In the genomic region with DNA sequence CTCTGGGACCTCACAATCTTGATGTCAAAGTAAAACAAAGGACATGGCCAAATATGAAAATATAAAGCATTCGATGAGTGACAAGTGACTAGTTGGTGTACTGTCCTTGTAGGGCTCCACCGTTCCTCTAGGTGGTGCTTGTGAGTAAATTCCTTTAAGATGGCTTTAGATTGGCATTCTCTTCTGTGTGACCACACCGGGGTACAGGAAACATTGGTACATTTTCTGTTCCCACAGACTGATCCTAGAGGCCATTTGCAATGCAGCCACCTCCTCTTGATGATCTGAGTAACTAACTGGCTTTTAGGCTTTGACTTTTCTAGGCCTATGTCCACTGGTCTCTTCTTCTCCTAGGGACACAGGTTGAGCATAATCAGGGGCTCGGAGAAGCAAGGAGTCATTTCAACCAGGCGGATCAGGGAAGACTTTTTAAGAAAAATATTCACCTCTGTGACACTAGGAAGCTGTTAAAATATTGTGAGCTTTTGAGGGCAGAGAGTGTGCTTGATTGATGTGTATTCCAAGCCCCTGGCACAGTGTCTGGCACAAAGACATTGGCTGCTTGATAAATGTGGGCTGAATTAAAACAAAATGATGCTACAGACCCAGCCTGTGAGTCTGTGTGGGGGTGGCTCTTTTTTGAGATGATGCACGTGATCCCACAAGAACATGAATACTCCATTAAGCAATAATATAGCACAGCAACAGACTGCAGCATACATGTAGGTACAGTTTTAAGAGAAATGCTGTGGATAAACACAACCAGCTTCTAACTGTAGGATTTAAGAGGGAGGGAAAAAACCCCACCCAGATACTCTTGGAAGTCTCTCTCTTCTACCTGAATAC, we compare ENCODE assay signal across 8 cellular contexts. TPM values are rescaled to one million over a fixed set of nuclear protein-coding genes. Genes with fewer than 3 reads are reported as not detected.
DNase-seq lines count a peak whose midpoint lies in the region; ATAC-seq and TF ChIP-seq lines count a peak whose summit lies in the region.

No MANE protein-coding gene starts in this region.

- peak; percentile 5 for DNase-seq in Caki2 (ENCODE audit: low read depth)
- DNase-seq in Jurkat, Clone E6-1 (ENCODE audit: low read depth, low spot score) = peak; percentile 69
- DNase-seq in T-helper 2 cell treated with Interferon-gamma antibody and Interleukin-4, amounts not matched to agents 5 μg/mL and 100 μg/mL, for 36 hours (ENCODE audit: low spot score) = peak; percentile 36
- peak; percentile 13 for DNase-seq in cerebellum (ENCODE audit: low spot score)
- peak; percentile 53 for DNase-seq in superior temporal gyrus (ENCODE audit: extremely low spot score)
- DNase-seq in omental fat pad (ENCODE audit: low spot score) = no peak

- peaks cover 39% of the 10 kb centered on the region for H3K36me3 Mint-ChIP-seq in T-helper 2 cell treated with Interferon-gamma antibody and Interleukin-4, amounts not matched to agents 5 μg/mL and 100 μg/mL, for 36 hours (ENCODE audit: low read depth)

- WGBS in liver = 62% methylated on average over 6 of the region's 6 CpGs

- no peaks in the 10 kb centered on the region for H3K9me3 Mint-ChIP-seq in T-helper 2 cell treated with Interferon-gamma antibody and Interleukin-4, amounts not matched to agents 5 μg/mL and 100 μg/mL, for 36 hours

- H3K4me3 Mint-ChIP-seq in T-helper 2 cell treated with Interferon-gamma antibody and Interleukin-4, amounts not matched to agents 5 μg/mL and 100 μg/mL, for 36 hours = no peak overlapping the region

- peak; percentile 66 to 77 for TF ChIP-seq RAD21 in liver (IDR thresholded peaks at IDR 0.05)

- peak; percentile 48 for ATAC-seq in GM19328 (IDR thresholded peaks at IDR 0.05; ENCODE audit: unreplicated experiment)
- ATAC-seq in omental fat pad (ENCODE audit: low FRiP score) = no peak

- H3K9me3 ChIP-seq in liver (ENCODE audit: control insufficient read depth in 4 of 4, low read length in 3 of 4) = no peaks in the 10 kb centered on the region

- H3K4me1 Mint-ChIP-seq in T-helper 2 cell treated with Interferon-gamma antibody and Interleukin-4, amounts not matched to agents 5 μg/mL and 100 μg/mL, for 36 hours (ENCODE audit: low read depth) = peaks cover 13% of the 10 kb centered on the region

- peak overlapping the region; percentile 5 for H3K27ac Mint-ChIP-seq in T-helper 2 cell treated with Interferon-gamma antibody and Interleukin-4, amounts not matched to agents 5 μg/mL and 100 μg/mL, for 36 hours

- no peaks in the 10 kb centered on the region for H3K27me3 Mint-ChIP-seq in T-helper 2 cell treated with Interferon-gamma antibody and Interleukin-4, amounts not matched to agents 5 μg/mL and 100 μg/mL, for 36 hours (ENCODE audit: low read depth)

- H3K4me3 ChIP-seq in Jurkat, Clone E6-1 (ENCODE audit: low read length) = no peak overlapping the region
- H3K4me3 ChIP-seq in liver (ENCODE audit: low read depth in 1 of 3, low read length in 3 of 3) = no peak overlapping the region

- H3K4me1 ChIP-seq in liver (ENCODE audit: control insufficient read depth in 4 of 4, insufficient read depth in 4 of 4, low read length in 3 of 4) = peaks cover 0 to 8% (median 4%) of the 10 kb centered on the region in 4 donors

- H3K36me3 ChIP-seq in liver (ENCODE audit: control insufficient read depth in 4 of 4, insufficient read depth in 3 of 4, low read depth in 1 of 4, low read length in 3 of 4) = peaks cover 0 to under 1% (median 0%) of the 10 kb centered on the region in 4 donors

- H3K27ac ChIP-seq in liver (ENCODE audit: low read depth in 1 of 2, low read length in 2 of 2) = no peak overlapping the region

- in situ Hi-C loops in Caki2 (cut with HindIII; ENCODE audit: low pct_unique_long_range_greater_than_20kb, low sequenced_read_pairs) = no loop called here

- peak; percentile 62 for TF ChIP-seq CTCF in liver (IDR thresholded peaks at IDR 0.05; ENCODE audit: low read depth, low read length, missing input control)
- TF ChIP-seq CTCF in omental fat pad (IDR thresholded peaks at IDR 0.05) = no peak

- H3K9ac ChIP-seq in liver (ENCODE audit: low read depth in 1 of 2, low read length in 2 of 2) = no peak overlapping the region

- no peaks in the 10 kb centered on the region for H3K27me3 ChIP-seq in liver (ENCODE audit: control insufficient read depth in 4 of 4, insufficient read depth in 4 of 4, low read length in 3 of 4)

TF ChIP-seq in liver, 16 proteins besides CTCF, POLR2A, EP300 and RAD21:
- TF ChIP-seq FOXA1 (IDR thresholded peaks at IDR 0.05) = no peak
- no peak for TF ChIP-seq RXRA (IDR thresholded peaks at IDR 0.05)
- no peak for TF ChIP-seq SP1 (IDR thresholded peaks at IDR 0.05)
- no peak for TF ChIP-seq NR2F2 (IDR thresholded peaks at IDR 0.05)
- no peak for TF ChIP-seq HNF4G (IDR thresholded peaks at IDR 0.05)
- TF ChIP-seq GABPA (IDR thresholded peaks at IDR 0.05 in 1 of 2, conservative IDR thresholded peaks at IDR 0.05 in 1 of 2) = no peak
- TF ChIP-seq, protein P1, sequence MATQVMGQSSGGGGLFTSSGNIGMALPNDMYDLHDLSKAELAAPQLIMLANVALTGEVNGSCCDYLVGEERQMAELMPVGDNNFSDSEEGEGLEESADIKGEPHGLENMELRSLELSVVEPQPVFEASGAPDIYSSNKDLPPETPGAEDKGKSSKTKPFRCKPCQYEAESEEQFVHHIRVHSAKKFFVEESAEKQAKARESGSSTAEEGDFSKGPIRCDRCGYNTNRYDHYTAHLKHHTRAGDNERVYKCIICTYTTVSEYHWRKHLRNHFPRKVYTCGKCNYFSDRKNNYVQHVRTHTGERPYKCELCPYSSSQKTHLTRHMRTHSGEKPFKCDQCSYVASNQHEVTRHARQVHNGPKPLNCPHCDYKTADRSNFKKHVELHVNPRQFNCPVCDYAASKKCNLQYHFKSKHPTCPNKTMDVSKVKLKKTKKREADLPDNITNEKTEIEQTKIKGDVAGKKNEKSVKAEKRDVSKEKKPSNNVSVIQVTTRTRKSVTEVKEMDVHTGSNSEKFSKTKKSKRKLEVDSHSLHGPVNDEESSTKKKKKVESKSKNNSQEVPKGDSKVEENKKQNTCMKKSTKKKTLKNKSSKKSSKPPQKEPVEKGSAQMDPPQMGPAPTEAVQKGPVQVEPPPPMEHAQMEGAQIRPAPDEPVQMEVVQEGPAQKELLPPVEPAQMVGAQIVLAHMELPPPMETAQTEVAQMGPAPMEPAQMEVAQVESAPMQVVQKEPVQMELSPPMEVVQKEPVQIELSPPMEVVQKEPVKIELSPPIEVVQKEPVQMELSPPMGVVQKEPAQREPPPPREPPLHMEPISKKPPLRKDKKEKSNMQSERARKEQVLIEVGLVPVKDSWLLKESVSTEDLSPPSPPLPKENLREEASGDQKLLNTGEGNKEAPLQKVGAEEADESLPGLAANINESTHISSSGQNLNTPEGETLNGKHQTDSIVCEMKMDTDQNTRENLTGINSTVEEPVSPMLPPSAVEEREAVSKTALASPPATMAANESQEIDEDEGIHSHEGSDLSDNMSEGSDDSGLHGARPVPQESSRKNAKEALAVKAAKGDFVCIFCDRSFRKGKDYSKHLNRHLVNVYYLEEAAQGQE (IDR thresholded peaks at IDR 0.05) = no peak
- TF ChIP-seq, protein P2, sequence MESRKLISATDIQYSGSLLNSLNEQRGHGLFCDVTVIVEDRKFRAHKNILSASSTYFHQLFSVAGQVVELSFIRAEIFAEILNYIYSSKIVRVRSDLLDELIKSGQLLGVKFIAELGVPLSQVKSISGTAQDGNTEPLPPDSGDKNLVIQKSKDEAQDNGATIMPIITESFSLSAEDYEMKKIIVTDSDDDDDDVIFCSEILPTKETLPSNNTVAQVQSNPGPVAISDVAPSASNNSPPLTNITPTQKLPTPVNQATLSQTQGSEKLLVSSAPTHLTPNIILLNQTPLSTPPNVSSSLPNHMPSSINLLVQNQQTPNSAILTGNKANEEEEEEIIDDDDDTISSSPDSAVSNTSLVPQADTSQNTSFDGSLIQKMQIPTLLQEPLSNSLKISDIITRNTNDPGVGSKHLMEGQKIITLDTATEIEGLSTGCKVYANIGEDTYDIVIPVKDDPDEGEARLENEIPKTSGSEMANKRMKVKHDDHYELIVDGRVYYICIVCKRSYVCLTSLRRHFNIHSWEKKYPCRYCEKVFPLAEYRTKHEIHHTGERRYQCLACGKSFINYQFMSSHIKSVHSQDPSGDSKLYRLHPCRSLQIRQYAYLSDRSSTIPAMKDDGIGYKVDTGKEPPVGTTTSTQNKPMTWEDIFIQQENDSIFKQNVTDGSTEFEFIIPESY (IDR thresholded peaks at IDR 0.05) = no peak
- TF ChIP-seq JUND (IDR thresholded peaks at IDR 0.05) = no peak
- TF ChIP-seq, protein P3, sequence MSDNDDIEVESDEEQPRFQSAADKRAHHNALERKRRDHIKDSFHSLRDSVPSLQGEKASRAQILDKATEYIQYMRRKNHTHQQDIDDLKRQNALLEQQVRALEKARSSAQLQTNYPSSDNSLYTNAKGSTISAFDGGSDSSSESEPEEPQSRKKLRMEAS (IDR thresholded peaks at IDR 0.05) = no peak
- TF ChIP-seq HNF4A (conservative IDR thresholded peaks at IDR 0.05) = no peak

RNA-seq across cellular contexts. Expression of a gene that starts 21.0 kb away (rescaled TPM):
- not detected in 2 replicates for total RNA-seq in Caki2 (2014; rRNA removed; shearing (Covaris generic); ENCODE audit: low replicate concordance)
- polyA plus RNA-seq in Jurkat, Clone E6-1 (2012; ENCODE audit: insufficient read depth, insufficient read length) = 3.6 TPM
- 0.73 TPM for total RNA-seq in cerebellum
- total RNA-seq in liver = 10 to 100 TPM in 1 of 2 donors, 1 to 10 TPM in 1; 5.3 to 20.3 TPM
- polyA plus RNA-seq in liver = 1 to 10 TPM; 2.1 to 3.1 TPM
- 10 to 100 TPM in 3 of 4 donors, 1 to 10 TPM in 1; 8.3 to 31.8 (median 10.9) TPM for total RNA-seq in omental fat pad

RNA-seq across cellular contexts. Expression of a gene that starts 52.3 kb away (rescaled TPM):
- 0.03 TPM in 1 of 2 replicates, not detected in the other for total RNA-seq in Caki2 (2014; rRNA removed; shearing (Covaris generic); ENCODE audit: low replicate concordance)
- 19.0 TPM for polyA plus RNA-seq in Jurkat, Clone E6-1 (2012; ENCODE audit: insufficient read depth, insufficient read length)
- total RNA-seq in cerebellum = 12.0 TPM
- total RNA-seq in liver = 10 to 100 TPM in 1 of 2 donors, 1 to 10 TPM in 1; 5.8 to 17.8 TPM
- 10 to 100 TPM; 10.2 to 55.4 TPM for polyA plus RNA-seq in liver
- total RNA-seq in omental fat pad = 10 to 100 TPM in 3 of 4 donors, 1 to 10 TPM in 1; 5.5 to 12.1 (median 10.9) TPM
